ENCODE assay signal across 33 cellular contexts in genomic region chr3:110550511-110550910, GRCh38.
"Had no signal": no experiment of that assay in that cellular context is flagged by ENCODE, and none has a peak within 500 bp of the region (broad histone marks: within the 10 kb centered on the region; RNA-seq: fewer than 3 reads in every experiment).

No MANE protein-coding gene starts in this region.

- H3K9me3 Mint-ChIP-seq: activated CD4-positive, alpha-beta T cell treated with anti-CD3 and anti-CD28 coated beads, Interleukin-2, amount 10 ng/mL, durations not matched to agents 24 days and 14 days; activated CD8-positive, alpha-beta T cell treated with anti-CD3 and anti-CD28 coated beads for 36 hours; activated naive CD4-positive, alpha-beta T cell treated with anti-CD3 and anti-CD28 coated beads, Interleukin-2, amount 50 U/mL, for 24 hours; activated naive CD8-positive, alpha-beta T cell treated with anti-CD3 and anti-CD28 coated beads, Interleukin-2, amount 10 ng/mL, durations not matched to agents 7 days and 5 days; activated T-cell treated with anti-CD3 and anti-CD28 coated beads, Interleukin-2, amount 50 U/mL, for 24 hours; activated T-helper 2 cell treated with anti-CD3 and anti-CD28 coated beads, Interferon-gamma antibody, Interleukin-2, Interleukin-4, amounts not matched to agents 10 μg/mL and 5 μg/mL and 100 μg/mL, durations not matched to agents 14 hours and 24 hours and 36 hours had no signal

- H3K27ac ChIP-seq: ascending aorta, PC-9, RWPE1, WERI-Rb-1 had no signal

- H3K4me1 Mint-ChIP-seq: activated CD4-positive, alpha-beta T cell treated with anti-CD3 and anti-CD28 coated beads, Interleukin-2, amount 10 ng/mL, durations not matched to agents 24 days and 14 days; activated naive CD4-positive, alpha-beta T cell treated with anti-CD3 and anti-CD28 coated beads, Interleukin-2, amount 50 U/mL, for 24 hours; activated naive CD8-positive, alpha-beta T cell treated with anti-CD3 and anti-CD28 coated beads, Interleukin-2, amount 10 ng/mL, durations not matched to agents 7 days and 5 days had no signal

- H2AFZ ChIP-seq: PC-9 had no signal

- DNase-seq: activated CD4-positive, alpha-beta T cell treated with anti-CD3 and anti-CD28 coated beads for 1 hour; activated CD4-positive, alpha-beta T cell treated with anti-CD3 and anti-CD28 coated beads, Interleukin-2, amount 10 ng/mL, durations not matched to agents 24 days and 14 days; activated CD4-positive, alpha-beta T cell treated with anti-CD3 and anti-CD28 coated beads, Interleukin-2, amount 50 U/mL, for 4 hours; activated CD4-positive, CD25-positive, alpha-beta regulatory T cell; activated CD8-positive, alpha-beta T cell treated with anti-CD3 and anti-CD28 coated beads for 36 hours; activated gamma-delta T cell; activated naive CD4-positive, alpha-beta T cell treated with Interleukin-2 at 50 U/mL for 16 hours; activated naive CD8-positive, alpha-beta T cell treated with anti-CD3 and anti-CD28 coated beads, Interleukin-2, amount 10 ng/mL, durations not matched to agents 7 days and 5 days; activated T-cell treated with anti-CD3 and anti-CD28 coated beads, Interleukin-2, amount 50 U/mL, for 24 hours; amygdala; Kasumi-1; KG1; MM.1S; MV-4-11; NCI-H1092; NCI-H1436 treated with DMSO at 0.1 percent for 48 hours; NCI-H1694 treated with DMSO at 0.1 percent for 48 hours; NCI-H2029; NCI-H345; NCI-H524 treated with DMSO at 0.1 percent for 48 hours; NK-92 treated with Interleukin-12 subunit alpha and Interleukin-12 subunit beta, amount 100 ng/mL, for 24 hours; PC-9; SIG-M5; SW 1271; T-helper 1 cell; T-helper 2 cell; T-helper 9 cell; WERI-Rb-1 had no signal

- H3K27me3 ChIP-seq: ascending aorta had no signal

- H3K4me3 Mint-ChIP-seq: activated CD4-positive, alpha-beta T cell treated with anti-CD3 and anti-CD28 coated beads, Interleukin-2, amount 10 ng/mL, durations not matched to agents 24 days and 14 days; activated CD8-positive, alpha-beta T cell treated with anti-CD3 and anti-CD28 coated beads for 36 hours; activated naive CD4-positive, alpha-beta T cell treated with anti-CD3 and anti-CD28 coated beads, Interleukin-2, amount 50 U/mL, for 24 hours; activated naive CD8-positive, alpha-beta T cell treated with anti-CD3 and anti-CD28 coated beads, Interleukin-2, amount 10 ng/mL, durations not matched to agents 7 days and 5 days; activated T-cell treated with anti-CD3 and anti-CD28 coated beads, Interleukin-2, amount 50 U/mL, for 24 hours had no signal

- H3K36me3 ChIP-seq: ascending aorta, WERI-Rb-1 had no signal

- H3K4me2 ChIP-seq: PC-9 had no signal

- H3K27me3 Mint-ChIP-seq: activated CD4-positive, alpha-beta T cell treated with anti-CD3 and anti-CD28 coated beads, Interleukin-2, amount 10 ng/mL, durations not matched to agents 24 days and 14 days; activated naive CD8-positive, alpha-beta T cell treated with anti-CD3 and anti-CD28 coated beads, Interleukin-2, amount 10 ng/mL, durations not matched to agents 7 days and 5 days had no signal

- H3K27ac Mint-ChIP-seq: activated CD4-positive, alpha-beta T cell treated with anti-CD3 and anti-CD28 coated beads, Interleukin-2, amount 10 ng/mL, durations not matched to agents 24 days and 14 days; activated CD8-positive, alpha-beta T cell treated with anti-CD3 and anti-CD28 coated beads for 36 hours; activated naive CD4-positive, alpha-beta T cell treated with anti-CD3 and anti-CD28 coated beads, Interleukin-2, amount 50 U/mL, for 24 hours; activated naive CD8-positive, alpha-beta T cell treated with anti-CD3 and anti-CD28 coated beads, Interleukin-2, amount 10 ng/mL, durations not matched to agents 7 days and 5 days; activated T-cell treated with anti-CD3 and anti-CD28 coated beads, Interleukin-2, amount 50 U/mL, for 24 hours; activated T-helper 2 cell treated with anti-CD3 and anti-CD28 coated beads, Interferon-gamma antibody, Interleukin-2, Interleukin-4, amounts not matched to agents 10 μg/mL and 5 μg/mL and 100 μg/mL, durations not matched to agents 14 hours and 24 hours and 36 hours had no signal

- H3K4me1 ChIP-seq: ascending aorta had no signal

- H3K9me3 ChIP-seq: ascending aorta had no signal

- H3K4me3 ChIP-seq: ascending aorta, PC-9 had no signal

- ATAC-seq: activated CD8-positive, alpha-beta T cell treated with anti-CD3 and anti-CD28 coated beads for 36 hours; Right ventricle myocardium inferior had no signal

- H3K36me3 Mint-ChIP-seq: activated naive CD4-positive, alpha-beta T cell treated with anti-CD3 and anti-CD28 coated beads, Interleukin-2, amount 50 U/mL, for 24 hours; activated naive CD8-positive, alpha-beta T cell treated with anti-CD3 and anti-CD28 coated beads, Interleukin-2, amount 10 ng/mL, durations not matched to agents 7 days and 5 days had no signal
